In the genomic region with DNA sequence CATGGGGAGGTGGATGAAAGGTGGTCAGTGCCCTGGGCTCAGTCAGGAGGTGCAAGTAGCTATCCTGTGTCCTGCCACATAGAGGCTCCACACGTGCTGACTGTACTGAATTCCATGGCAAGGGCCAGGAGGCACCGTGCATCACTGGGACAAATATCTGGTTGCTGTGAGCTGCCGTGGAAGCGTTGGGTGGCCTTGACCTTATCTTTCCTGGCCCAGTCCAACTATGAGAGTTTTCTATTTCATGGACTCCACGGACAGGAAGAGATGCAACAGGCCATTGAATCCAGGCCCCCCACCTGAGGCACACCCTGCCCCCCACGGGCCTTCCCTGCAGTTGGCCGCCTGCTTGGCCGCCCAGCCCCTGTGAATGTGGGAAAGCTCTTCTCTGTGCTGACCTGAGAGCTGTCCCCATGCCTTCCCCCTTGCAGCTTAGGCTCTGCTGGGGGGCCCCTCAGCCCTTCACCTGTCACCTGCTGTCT, we compare ENCODE assay signal across 1 cellular context.
TF ChIP-seq lines count a peak whose summit lies in the region.

No MANE protein-coding gene starts in this region.

TF ChIP-seq in HEK293, 187 proteins besides CTCF, POLR2A, EP300 and RAD21 (continued from another document):
- TF ChIP-seq, protein P1, sequence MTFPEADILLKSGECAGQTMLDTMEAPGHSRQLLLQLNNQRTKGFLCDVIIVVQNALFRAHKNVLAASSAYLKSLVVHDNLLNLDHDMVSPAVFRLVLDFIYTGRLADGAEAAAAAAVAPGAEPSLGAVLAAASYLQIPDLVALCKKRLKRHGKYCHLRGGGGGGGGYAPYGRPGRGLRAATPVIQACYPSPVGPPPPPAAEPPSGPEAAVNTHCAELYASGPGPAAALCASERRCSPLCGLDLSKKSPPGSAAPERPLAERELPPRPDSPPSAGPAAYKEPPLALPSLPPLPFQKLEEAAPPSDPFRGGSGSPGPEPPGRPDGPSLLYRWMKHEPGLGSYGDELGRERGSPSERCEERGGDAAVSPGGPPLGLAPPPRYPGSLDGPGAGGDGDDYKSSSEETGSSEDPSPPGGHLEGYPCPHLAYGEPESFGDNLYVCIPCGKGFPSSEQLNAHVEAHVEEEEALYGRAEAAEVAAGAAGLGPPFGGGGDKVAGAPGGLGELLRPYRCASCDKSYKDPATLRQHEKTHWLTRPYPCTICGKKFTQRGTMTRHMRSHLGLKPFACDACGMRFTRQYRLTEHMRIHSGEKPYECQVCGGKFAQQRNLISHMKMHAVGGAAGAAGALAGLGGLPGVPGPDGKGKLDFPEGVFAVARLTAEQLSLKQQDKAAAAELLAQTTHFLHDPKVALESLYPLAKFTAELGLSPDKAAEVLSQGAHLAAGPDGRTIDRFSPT (tag by site-specific recombination; IDR thresholded peaks at IDR 0.05): no peak
- TF ChIP-seq SCRT2 (tag by site-specific recombination; IDR thresholded peaks at IDR 0.05) (peak; percentile 57), SETDB1 (IDR thresholded peaks at IDR 0.05; ENCODE audit: insufficient read length, low read length) (no peak), ZNF311 (tag by site-specific recombination; IDR thresholded peaks at IDR 0.05; ENCODE audit: borderline replicate concordance) (no peak), ZNF302 (tag by site-specific recombination; IDR thresholded peaks at IDR 0.05; ENCODE audit: low read depth) (no peak), ZNF155 (tag by site-specific recombination; IDR thresholded peaks at IDR 0.05) (no peak), ZNF140 (tag by site-specific recombination; IDR thresholded peaks at IDR 0.05) (no peak), ZNF433 (tag by site-specific recombination; IDR thresholded peaks at IDR 0.05; ENCODE audit: low read depth) (no peak), ZNF138 (tag by site-specific recombination; IDR thresholded peaks at IDR 0.05; ENCODE audit: borderline replicate concordance) (no peak), ZNF530 (tag by site-specific recombination; IDR thresholded peaks at IDR 0.05; ENCODE audit: low read depth) (no peak)
- TF ChIP-seq, protein P2, sequence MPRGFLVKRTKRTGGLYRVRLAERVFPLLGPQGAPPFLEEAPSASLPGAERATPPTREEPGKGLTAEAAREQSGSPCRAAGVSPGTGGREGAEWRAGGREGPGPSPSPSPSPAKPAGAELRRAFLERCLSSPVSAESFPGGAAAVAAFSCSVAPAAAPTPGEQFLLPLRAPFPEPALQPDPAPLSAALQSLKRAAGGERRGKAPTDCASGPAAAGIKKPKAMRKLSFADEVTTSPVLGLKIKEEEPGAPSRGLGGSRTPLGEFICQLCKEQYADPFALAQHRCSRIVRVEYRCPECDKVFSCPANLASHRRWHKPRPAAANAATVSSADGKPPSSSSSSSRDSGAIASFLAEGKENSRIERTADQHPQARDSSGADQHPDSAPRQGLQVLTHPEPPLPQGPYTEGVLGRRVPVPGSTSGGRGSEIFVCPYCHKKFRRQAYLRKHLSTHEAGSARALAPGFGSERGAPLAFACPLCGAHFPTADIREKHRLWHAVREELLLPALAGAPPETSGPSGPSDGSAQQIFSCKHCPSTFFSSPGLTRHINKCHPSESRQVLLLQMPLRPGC (tag by site-specific recombination; IDR thresholded peaks at IDR 0.05): no peak
- TF ChIP-seq, protein P3, sequence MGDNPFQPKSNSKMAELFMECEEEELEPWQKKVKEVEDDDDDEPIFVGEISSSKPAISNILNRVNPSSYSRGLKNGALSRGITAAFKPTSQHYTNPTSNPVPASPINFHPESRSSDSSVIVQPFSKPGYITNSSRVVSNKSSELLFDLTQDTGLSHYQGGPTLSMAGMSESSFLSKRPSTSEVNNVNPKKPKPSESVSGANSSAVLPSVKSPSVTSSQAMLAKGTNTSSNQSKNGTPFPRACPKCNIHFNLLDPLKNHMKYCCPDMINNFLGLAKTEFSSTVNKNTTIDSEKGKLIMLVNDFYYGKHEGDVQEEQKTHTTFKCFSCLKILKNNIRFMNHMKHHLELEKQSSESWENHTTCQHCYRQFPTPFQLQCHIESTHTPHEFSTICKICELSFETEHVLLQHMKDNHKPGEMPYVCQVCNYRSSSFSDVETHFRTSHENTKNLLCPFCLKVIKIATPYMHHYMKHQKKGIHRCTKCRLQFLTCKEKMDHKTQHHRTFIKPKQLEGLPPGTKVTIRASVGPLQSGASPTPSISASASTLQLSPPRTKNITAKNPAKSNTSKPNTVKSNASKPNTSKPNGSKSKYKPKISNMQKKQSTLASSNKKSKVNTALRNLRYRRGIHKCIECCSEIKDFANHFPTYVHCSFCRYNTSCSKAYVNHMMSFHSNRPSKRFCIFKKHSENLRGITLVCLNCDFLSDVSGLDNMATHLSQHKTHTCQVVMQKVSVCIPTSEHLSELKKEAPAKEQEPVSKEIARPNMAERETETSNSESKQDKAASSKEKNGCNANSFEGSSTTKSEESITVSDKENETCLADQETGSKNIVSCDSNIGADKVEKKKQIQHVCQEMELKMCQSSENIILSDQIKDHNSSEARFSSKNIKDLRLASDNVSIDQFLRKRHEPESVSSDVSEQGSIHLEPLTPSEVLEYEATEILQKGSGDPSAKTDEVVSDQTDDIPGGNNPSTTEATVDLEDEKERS (tag by site-specific recombination; IDR thresholded peaks at IDR 0.05): no peak
TF ChIP-seq in HEK293: peak in this region for 4.
